In genomic region chr13:31351376-31351775, GRCh38 we compare ENCODE assay signal across 8 cellular contexts.
"Had no signal": no experiment of that assay in that cellular context is flagged by ENCODE, and none has a peak within 500 bp of the region (broad histone marks: within the 10 kb centered on the region; RNA-seq: fewer than 3 reads in every experiment).

No MANE protein-coding gene starts in this region.

- DNase-seq: H9, HCEC 1CT, KBM-7 had no signal

- H3K4me2 ChIP-seq: GM23338, KMS-11 had no signal

- H3K4me3 ChIP-seq: GM23338 had no signal

- H3K4me3 Mint-ChIP-seq: GM23338, H9 had no signal

- H3K27ac ChIP-seq: HL-60, KMS-11 had no signal

- H3K9ac ChIP-seq: KMS-11 had no signal

- ATAC-seq: HepG2 had no signal

- H3K36me3 Mint-ChIP-seq: IgD-negative memory B cell had no signal

- H3K27ac Mint-ChIP-seq: GM23338, H9, IgD-negative memory B cell had no signal
